Comparison of ENCODE assay signal across 8 cellular contexts in the genomic region with DNA sequence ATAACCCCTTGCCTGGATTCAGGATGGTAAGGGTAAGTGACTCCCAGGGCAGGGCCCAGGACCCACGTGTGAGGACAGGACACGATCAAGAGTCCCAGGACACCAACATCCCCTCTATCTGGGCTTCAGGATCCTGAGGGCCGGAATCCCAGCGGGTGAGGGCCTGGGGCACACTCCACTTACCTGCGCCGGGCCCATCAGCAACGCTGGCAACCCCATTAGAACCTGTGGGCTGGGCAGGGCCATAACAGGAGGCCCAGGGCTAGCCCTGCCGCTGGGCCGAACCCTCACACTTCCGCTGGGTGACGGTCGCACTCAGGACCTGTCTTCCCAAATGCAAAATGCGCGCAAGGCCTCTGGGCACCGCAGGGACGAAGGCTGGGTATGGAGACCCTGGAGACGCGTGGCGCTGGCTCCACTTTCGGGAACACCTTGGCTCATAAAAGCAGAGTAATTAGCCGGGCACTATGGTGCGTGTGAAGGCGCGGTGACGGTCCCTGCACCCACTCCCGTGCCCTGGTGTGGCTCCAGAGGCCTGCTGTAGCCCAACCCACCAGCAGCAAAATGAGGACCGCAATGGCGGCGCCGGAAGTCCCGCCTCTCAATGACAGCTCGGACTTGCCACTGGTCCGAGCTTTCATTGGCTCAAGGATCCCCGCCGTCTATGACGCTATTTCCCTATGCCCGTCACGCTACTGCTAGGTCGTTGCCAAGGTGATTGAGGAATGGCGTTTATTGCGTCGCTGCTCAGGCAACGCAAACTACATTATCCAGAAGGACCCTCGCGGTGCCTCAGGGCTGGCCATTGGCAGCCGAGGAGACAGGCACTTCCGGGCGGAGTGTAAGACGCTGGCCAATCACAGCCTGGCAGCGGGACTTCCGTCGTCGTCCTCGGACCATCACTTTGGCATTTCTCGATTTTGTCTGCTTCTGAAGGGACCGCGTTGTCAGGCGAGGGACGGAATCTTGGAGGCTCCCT. TPM values are rescaled to one million over a fixed set of nuclear protein-coding genes. Genes with fewer than 3 reads are reported as not detected.
DNase-seq lines count a peak whose midpoint lies in the region; ATAC-seq and TF ChIP-seq lines count a peak whose summit lies in the region.

A gene (minus strand): TSS at position 578 of the 979 bp plus-strand sequence. CDS start 332 bp downstream, at position 246.

- H4K20me1 ChIP-seq in OCI-LY7 (ENCODE audit: insufficient read depth, low read length): no peaks in the 10 kb centered on the region

- DNase-seq in NCI-H2029 (lab: John Stamatoyannopoulos, UW): peak; percentile 99
- peak; percentile 97 for DNase-seq in activated CD4-positive, alpha-beta T cell treated with anti-CD3 and anti-CD28 coated beads, Interleukin-2, amount 10 ng/mL, durations not matched to agents 7 days and 5 days
- DNase-seq in dedifferentiated amniotic fluid mesenchymal stem cell (ENCODE audit: extremely low spot score): peak; percentile 99
- DNase-seq in left colon: peak; percentile 94 to 99
- DNase-seq in stimulated activated CD4-positive, alpha-beta T cell treated with anti-CD3 and anti-CD28 coated beads, Interleukin-1b, Interleukin-23, amount 100 ng/mL, for 4 hours (ENCODE audit: low read depth in 2 of 2): peak; percentile 79 to 86
- DNase-seq in OCI-LY7 (ENCODE audit: low spot score): no peak

- peak within 1 kb of the TSS; percentile 95 for H3K4me3 Mint-ChIP-seq in activated CD4-positive, alpha-beta T cell treated with anti-CD3 and anti-CD28 coated beads, Interleukin-2, amount 10 ng/mL, durations not matched to agents 7 days and 5 days

- ATAC-seq in HG02623 (IDR thresholded peaks at IDR 0.05; ENCODE audit: unreplicated experiment) (peak; percentile 93), left colon (peak; percentile 98)

- no TSS peak for BruUV-seq in OCI-LY7 (replicated peaks; lab: Mats Ljungman, UMichigan)

- H3K36me3 ChIP-seq in OCI-LY7 (ENCODE audit: insufficient read depth, low read length): no peaks in the 10 kb centered on the region

- peaks cover 59% of the 10 kb centered on the region for H3K36me3 Mint-ChIP-seq in activated CD4-positive, alpha-beta T cell treated with anti-CD3 and anti-CD28 coated beads, Interleukin-2, amount 10 ng/mL, durations not matched to agents 7 days and 5 days (ENCODE audit: low read depth)

- H3K4me1 ChIP-seq in OCI-LY7 (ENCODE audit: insufficient read depth, low read length, poor library complexity, severe bottlenecking): no peaks in the 10 kb centered on the region

- intact Hi-C loops in left colon (cut with DNase I, micrococcal nuclease) (no loop called here), OCI-LY7 (cut with micrococcal nuclease; ENCODE audit: unreplicated experiment) (no loop called here)

- CTCF ChIA-PET in activated CD4-positive, alpha-beta T cell treated with anti-CD3 and anti-CD28 coated beads, Interleukin-2, amount 10 ng/mL, durations not matched to agents 7 days and 5 days (lab: Charles Lee): interaction anchor here (0.6 kb wide), 1 partner anchor 51 kb away, joined by 3 read pairs; no protein-coding TSS in a partner anchor
- CTCF ChIA-PET in OCI-LY7 (lab: Charles Lee; ENCODE audit: unreplicated experiment): no interaction called here

- no peak within 1 kb of the TSS for H3K4me2 ChIP-seq in OCI-LY7 (ENCODE audit: low read length)

- no peak within 1 kb of the TSS for H3K4me3 ChIP-seq in OCI-LY7 (ENCODE audit: low read depth, low read length, poor library complexity, severe bottlenecking)

- peak within 1 kb of the TSS; percentile 93 for H3K27ac Mint-ChIP-seq in activated CD4-positive, alpha-beta T cell treated with anti-CD3 and anti-CD28 coated beads, Interleukin-2, amount 10 ng/mL, durations not matched to agents 7 days and 5 days

- H3K4me1 Mint-ChIP-seq in activated CD4-positive, alpha-beta T cell treated with anti-CD3 and anti-CD28 coated beads, Interleukin-2, amount 10 ng/mL, durations not matched to agents 7 days and 5 days: peaks cover 30% of the 10 kb centered on the region

- TF ChIP-seq POLR2A in GM10847 (IDR thresholded peaks at IDR 0.05; ENCODE audit: extremely low read depth, insufficient read length): peak; percentile 56

- no peak within 1 kb of the TSS for H3K27ac ChIP-seq in OCI-LY7 (ENCODE audit: low read depth, low read length, poor library complexity, severe bottlenecking)

- H3K9me3 Mint-ChIP-seq in activated CD4-positive, alpha-beta T cell treated with anti-CD3 and anti-CD28 coated beads, Interleukin-2, amount 10 ng/mL, durations not matched to agents 7 days and 5 days: peaks cover 45% of the 10 kb centered on the region

- POLR2A ChIA-PET in activated CD4-positive, alpha-beta T cell treated with anti-CD3 and anti-CD28 coated beads, Interleukin-2, amount 10 ng/mL, durations not matched to agents 7 days and 5 days (lab: Charles Lee): interaction anchor here (0.6 kb wide), 1 partner anchor 60 kb away, joined by 4 read pairs; no protein-coding TSS in a partner anchor
- POLR2A ChIA-PET in OCI-LY7 (lab: Charles Lee): no interaction called here

- no peaks in the 10 kb centered on the region for H3K27me3 Mint-ChIP-seq in activated CD4-positive, alpha-beta T cell treated with anti-CD3 and anti-CD28 coated beads, Interleukin-2, amount 10 ng/mL, durations not matched to agents 7 days and 5 days

- no peaks in the 10 kb centered on the region for H3K79me2 ChIP-seq in OCI-LY7 (ENCODE audit: insufficient read depth, low read depth, low read length)

- H2AFZ ChIP-seq in OCI-LY7 (ENCODE audit: low read length): no peak within 1 kb of the TSS

- TF ChIP-seq CTCF in OCI-LY7 (conservative IDR thresholded peaks at IDR 0.05; ENCODE audit: low read length): no peak

- no peaks in the 10 kb centered on the region for H3K9me2 ChIP-seq in OCI-LY7 (ENCODE audit: insufficient read depth, low read length)

- H3K9me3 ChIP-seq in OCI-LY7 (ENCODE audit: low read length): no peaks in the 10 kb centered on the region

RNA-seq across cellular contexts. Expression of the gene that starts here (rescaled TPM):
- 1 to 10 TPM; 4.8 to 5.3 TPM for total RNA-seq in activated CD4-positive, alpha-beta T cell treated with anti-CD3 and anti-CD28 coated beads, Interleukin-2, amount 10 ng/mL, durations not matched to agents 7 days and 5 days
- total RNA-seq in left colon (1 to 10 TPM; 3.0 to 4.6 TPM), OCI-LY7 (2022) (not detected in 2 replicates)
- total RNA-seq in OCI-LY7 (2014; rRNA removed; shearing (Covaris generic)): not detected in 2 replicates
